9 cellular contexts compared by ENCODE assay signal in genomic region chr14:93959239-93960107, GRCh38. TPM values are rescaled to one million over a fixed set of nuclear protein-coding genes. Genes with fewer than 3 reads are reported as not detected.
A peak's percentile ranks its signal among the peaks of the same experiment; 100 is the strongest.
DNase-seq lines count a peak whose midpoint lies in the region; ATAC-seq and TF ChIP-seq lines count a peak whose summit lies in the region.
"Had no signal": no experiment of that assay in that cellular context is flagged by ENCODE, and none has a peak within 500 bp of the region (broad histone marks: within the 10 kb centered on the region; RNA-seq: fewer than 3 reads in every experiment).

No MANE protein-coding gene starts in this region.

- peaks cover 17% of the 10 kb centered on the region for H3K4me1 ChIP-seq in vagina

- H3K27ac ChIP-seq in vagina: peak overlapping the region; percentile 5

- no peaks in the 10 kb centered on the region for H3K9me3 ChIP-seq in vagina

- DNase-seq in MV-4-11 (lab: John Stamatoyannopoulos, UW) (peak; percentile 76), epithelial cell of proximal tubule (ENCODE audit: low read depth) (peak; percentile 87), omental fat pad (ENCODE audit: low spot score) (no peak), vagina (ENCODE audit: extremely low spot score in 2 of 2) (no peak), NCI-H2081 treated with DMSO at 0.1 percent for 48 hours (lab: John Stamatoyannopoulos, UW) (no peak)
- DNase-seq in activated CD8-positive, alpha-beta memory T cell treated with anti-CD3 and anti-CD28 coated beads for 4 hours (ENCODE audit: low read depth in 2 of 2): peak; percentile 82 to 87

- no peaks in the 10 kb centered on the region for H3K36me3 ChIP-seq in vagina

- TF ChIP-seq CTCF in epithelial cell of proximal tubule (conservative IDR thresholded peaks at IDR 0.05; ENCODE audit: low read depth, low read length): no peak
- no peak for TF ChIP-seq CTCF in omental fat pad (IDR thresholded peaks at IDR 0.05)
- TF ChIP-seq CTCF in vagina (IDR thresholded peaks at IDR 0.05): no peak

- H3K4me3 ChIP-seq in epithelial cell of proximal tubule (ENCODE audit: low read depth, low read length) (no peak overlapping the region), vagina (no peak overlapping the region)

- intact Hi-C loops in vagina (cut with DNase I): no loop called here

- no peaks in the 10 kb centered on the region for H3K27me3 ChIP-seq in vagina

- ATAC-seq in GM18498 (IDR thresholded peaks at IDR 0.05; ENCODE audit: unreplicated experiment) (peak; percentile 73), HG02610 (IDR thresholded peaks at IDR 0.05; ENCODE audit: unreplicated experiment) (peak; percentile 84), omental fat pad (ENCODE audit: low FRiP score) (peak; percentile 59)

- TF ChIP-seq POLR2A in vagina (IDR thresholded peaks at IDR 0.05): no peak

RNA-seq across cellular contexts. Expression of gene ASB2, which starts 16.9 kb away (rescaled TPM):
- total RNA-seq in epithelial cell of proximal tubule: 0.46 and 1.4 TPM in 2 replicates
- total RNA-seq in omental fat pad: 1 to 10 TPM in 1 of 4 donors, under 1 TPM in 3; 0.36 to 2.4 (median 0.56) TPM
- 24.1 TPM for total RNA-seq in vagina

RNA-seq across cellular contexts. Expression of gene FAM181A, which starts 32.3 kb away (rescaled TPM):
- not detected in 2 replicates for total RNA-seq in epithelial cell of proximal tubule
- not detected for total RNA-seq in omental fat pad
- not detected for total RNA-seq in vagina
- total RNA-seq: liver had no signal

RNA-seq across cellular contexts. Expression of gene CCDC197, which starts 37.6 kb away (rescaled TPM):
- total RNA-seq in epithelial cell of proximal tubule: not detected in 2 replicates
- total RNA-seq in omental fat pad: not detected
- not detected for total RNA-seq in vagina
- total RNA-seq: liver had no signal

Comparison
In these comparisons a context has a peak if more than half of its experiments do, and no peak if none do; other contexts are left out.
1. DNase-seq: peak in MV-4-11 (single experiment), activated CD8-positive, alpha-beta memory T cell treated with anti-CD3 and anti-CD28 coated beads for 4 hours (2 of 2) and epithelial cell of proximal tubule (single experiment); none in omental fat pad (single experiment), vagina (0 of 2) and NCI-H2081 treated with DMSO at 0.1 percent for 48 hours (single experiment).
2. Peak in every context shown above with its lines, with median percentiles within 50 percentile points of each other: ATAC-seq.